In genomic region chr14:102516531-102517411, GRCh38 we compare ENCODE assay signal across 1 cellular context.
A peak's percentile ranks its signal among the peaks of the same experiment; 100 is the strongest.
TF ChIP-seq lines count a peak whose summit lies in the region.

No MANE protein-coding gene starts in this region.

TF ChIP-seq in HepG2, 621 proteins besides CTCF, POLR2A, EP300 and RAD21 (continued from another document and continues in another):
- TF ChIP-seq ZNF616 (CRISPR knock-in tag; IDR thresholded peaks at IDR 0.05; ENCODE audit: low read depth) (no peak; the same call in 1 of the 2 replicates), ZNF619 (CRISPR knock-in tag; IDR thresholded peaks at IDR 0.05) (0 out of 2 replicates have a peak, but pooled peaks have one; percentile 24), BORCS8-MEF2B (CRISPR knock-in tag; IDR thresholded peaks at IDR 0.05) (peak; percentile 60; the same call in 1 of the 2 replicates), MLXIP (CRISPR knock-in tag; IDR thresholded peaks at IDR 0.05; ENCODE audit: borderline replicate concordance) (no peak; the same call in 1 of the 2 replicates), ZNF318 (CRISPR knock-in tag; IDR thresholded peaks at IDR 0.05) (no peak), TGIF2 (CRISPR knock-in tag; IDR thresholded peaks at IDR 0.05) (no peak), ZBTB1 (CRISPR knock-in tag; IDR thresholded peaks at IDR 0.05; ENCODE audit: borderline replicate concordance) (no peak), FOXM1 (CRISPR knock-in tag; IDR thresholded peaks at IDR 0.05) (0 out of 2 replicates have a peak, but pooled peaks have one; percentile 32), SRSF1 (optimal IDR thresholded peaks at IDR 0.05; ENCODE audit: low read depth, low read length) (no peak), ZC3H4 (CRISPR knock-in tag; IDR thresholded peaks at IDR 0.05; ENCODE audit: borderline replicate concordance) (no peak), CAMTA2 (CRISPR knock-in tag; IDR thresholded peaks at IDR 0.05; ENCODE audit: borderline replicate concordance) (0 out of 2 replicates have a peak, but pooled peaks have one; percentile 34), ELF3 (CRISPR knock-in tag; IDR thresholded peaks at IDR 0.05) (peak; percentile 57; the same call in 1 of the 2 replicates), ZNF772 (CRISPR knock-in tag; IDR thresholded peaks at IDR 0.05) (no peak), ZNF777 (CRISPR knock-in tag; IDR thresholded peaks at IDR 0.05) (peak; percentile 65; the same call in 1 of the 2 replicates), ZNF276 (CRISPR knock-in tag; IDR thresholded peaks at IDR 0.05; ENCODE audit: low read depth) (no peak), ZNF235 (CRISPR knock-in tag; IDR thresholded peaks at IDR 0.05; ENCODE audit: borderline replicate concordance) (no peak), PCBP1 (IDR thresholded peaks at IDR 0.05; ENCODE audit: borderline replicate concordance, low read depth, low read length) (no peak), HNRNPLL (IDR thresholded peaks at IDR 0.05; ENCODE audit: low read depth, low read length, poor library complexity, severe bottlenecking) (peak; percentile 81), ARID5B (CRISPR knock-in tag; IDR thresholded peaks at IDR 0.05) (peak; percentile 39; the same call in 1 of the 2 replicates), SALL2 (CRISPR knock-in tag; IDR thresholded peaks at IDR 0.05) (0 out of 2 replicates have a peak, but pooled peaks have one; percentile 22), SKI (IDR thresholded peaks at IDR 0.05; ENCODE audit: partially characterized antibody) (no peak), ZFP91 (CRISPR knock-in tag; IDR thresholded peaks at IDR 0.05; ENCODE audit: borderline replicate concordance) (peak; percentile 61; the same call in 1 of the 2 replicates), MAF1 (CRISPR knock-in tag; IDR thresholded peaks at IDR 0.05; ENCODE audit: borderline replicate concordance) (0 out of 2 replicates have a peak, but pooled peaks have one; percentile 34), ZNF597 (CRISPR knock-in tag; IDR thresholded peaks at IDR 0.05) (no peak), ZSCAN25 (CRISPR knock-in tag; IDR thresholded peaks at IDR 0.05) (0 out of 2 replicates have a peak, but pooled peaks have one; percentile 25), CEBPB (IDR thresholded peaks at IDR 0.05; ENCODE audit: borderline replicate concordance, low read depth, low read length) (no peak), ZNF337 (CRISPR knock-in tag; IDR thresholded peaks at IDR 0.05; ENCODE audit: borderline replicate concordance, low read depth) (0 out of 2 replicates have a peak, but pooled peaks have one; percentile 31), NFIB (CRISPR knock-in tag; IDR thresholded peaks at IDR 0.05; ENCODE audit: borderline replicate concordance) (no peak), CBX1 (IDR thresholded peaks at IDR 0.05; ENCODE audit: low read depth) (peak; percentile 31), ZNF547 (CRISPR knock-in tag; IDR thresholded peaks at IDR 0.05) (peak; percentile 83; the same call in 1 of the 2 replicates), MXI1 (IDR thresholded peaks at IDR 0.05; ENCODE audit: borderline replicate concordance, low read depth, low read length) (peak; percentile 56; the same call in 1 of the 3 replicates), ZMYM4 (CRISPR knock-in tag; IDR thresholded peaks at IDR 0.05) (peak; percentile 70), ZNF784 (CRISPR knock-in tag; IDR thresholded peaks at IDR 0.05; ENCODE audit: borderline replicate concordance) (peak; percentile 24; the same call in 1 of the 2 replicates), ZNF891 (CRISPR knock-in tag; IDR thresholded peaks at IDR 0.05) (peak; percentile 88), ZNF691 (CRISPR knock-in tag; IDR thresholded peaks at IDR 0.05; ENCODE audit: borderline replicate concordance, low read depth) (0 out of 2 replicates have a peak, but pooled peaks have one; percentile 35), ZNF552 (CRISPR knock-in tag; IDR thresholded peaks at IDR 0.05; ENCODE audit: borderline replicate concordance) (no peak), ZBTB38 (CRISPR knock-in tag; IDR thresholded peaks at IDR 0.05) (peak; percentile 72)
